In the genomic region with DNA sequence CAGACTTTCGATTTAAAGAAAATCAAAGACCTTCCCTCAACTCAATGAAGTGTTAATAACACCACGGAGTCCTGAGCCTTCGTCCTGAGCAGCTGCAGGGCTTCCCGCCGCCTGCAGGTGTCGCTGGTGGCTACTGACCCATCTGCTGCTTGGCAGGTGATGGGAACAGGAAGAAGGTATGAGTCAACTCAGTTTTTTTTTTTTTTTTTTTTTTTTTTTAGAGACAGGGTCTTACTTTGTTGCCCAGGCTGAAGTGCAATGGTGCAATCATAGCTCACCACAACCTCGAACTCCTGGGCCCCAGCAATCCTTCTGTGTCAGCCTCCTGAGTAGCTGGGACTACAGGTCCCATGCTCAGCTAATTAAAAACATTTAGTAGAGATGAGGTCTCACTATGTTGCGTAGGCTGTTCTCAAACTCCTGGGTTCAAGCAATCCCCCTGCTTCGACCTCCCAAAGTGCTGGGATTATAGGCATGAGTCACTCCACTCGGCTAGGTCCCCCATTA, we compare ENCODE assay signal across 8 cellular contexts.
A peak's percentile ranks its signal among the peaks of the same experiment; 100 is the strongest.
DNase-seq lines count a peak whose midpoint lies in the region; ATAC-seq and TF ChIP-seq lines count a peak whose summit lies in the region.

No MANE protein-coding gene starts in this region.

- H3K4me1 Mint-ChIP-seq in GM23338 = peaks cover 2% of the 10 kb centered on the region; the same call in 1 of the 3 replicates

- peak overlapping the region; percentile 40 for H2AFZ ChIP-seq in GM23338

- no peak overlapping the region for H3K27ac Mint-ChIP-seq in GM23338

- no peaks in the 10 kb centered on the region for H3K4me1 ChIP-seq in GM23338 (ENCODE audit: insufficient read depth)

- H3K27me3 Mint-ChIP-seq in GM23338 (ENCODE audit: insufficient read depth, low read depth, poor library complexity) = peaks cover 12% of the 10 kb centered on the region

- no peak overlapping the region for H3K4me3 Mint-ChIP-seq in GM23338

- no peaks in the 10 kb centered on the region for H3F3A ChIP-seq in GM23338 (replicated peaks; ENCODE audit: low read depth)

- no peaks in the 10 kb centered on the region for H3K36me3 ChIP-seq in GM23338 (ENCODE audit: insufficient read depth)

- ATAC-seq in GM23338 = peak; percentile 95

- no peaks in the 10 kb centered on the region for H3K9me3 Mint-ChIP-seq in GM23338

- no peaks in the 10 kb centered on the region for H3K36me3 Mint-ChIP-seq in GM23338 (ENCODE audit: low read depth)

- H3K4me2 ChIP-seq in GM23338 = no peak overlapping the region

- H3K27me3 ChIP-seq in GM23338 (ENCODE audit: insufficient read depth) = no peaks in the 10 kb centered on the region

- H3K4me3 ChIP-seq in GM23338 (no peak overlapping the region), LNCaP clone FGC (ENCODE audit: low read depth, low read length) (no peak overlapping the region), choroid plexus epithelial cell (ENCODE audit: low read depth, low read length) (no peak overlapping the region)

- no peaks in the 10 kb centered on the region for H3K9me2 ChIP-seq in GM23338 (ENCODE audit: insufficient read depth)

- no peaks in the 10 kb centered on the region for H4K20me1 ChIP-seq in GM23338 (replicated peaks; ENCODE audit: insufficient read depth)

- no peak overlapping the region for H3K27ac ChIP-seq in GM23338 (ENCODE audit: low read depth)

- TF ChIP-seq CTCF in GM12874 (IDR thresholded peaks at IDR 0.05; ENCODE audit: insufficient read depth, low read depth, low read length) = peak; percentile 92
- peak; percentile 85 to 92 for TF ChIP-seq CTCF in GM23338 (conservative IDR thresholded peaks at IDR 0.05; ENCODE audit: low read depth in 2 of 2)
- TF ChIP-seq CTCF in LNCaP clone FGC (IDR thresholded peaks at IDR 0.05; ENCODE audit: control insufficient read depth, extremely low read depth, insufficient read depth) = peak; percentile 49
- TF ChIP-seq CTCF in choroid plexus epithelial cell (conservative IDR thresholded peaks at IDR 0.05; ENCODE audit: low read depth, low read length) = peak; percentile 89

- H3K79me2 ChIP-seq in GM23338 (replicated peaks; ENCODE audit: insufficient read depth) = no peaks in the 10 kb centered on the region

- peak; percentile 71 for DNase-seq in GM23338 (ENCODE audit: low spot score)
- no peak for DNase-seq in LNCaP clone FGC (ENCODE audit: low read depth)
- peak; percentile 77 for DNase-seq in activated CD4-positive, CD25-positive, alpha-beta regulatory T cell treated with anti-CD3 and anti-CD28 coated beads, Interleukin-2, amount 50 U/mL, for 72 hours
- DNase-seq in choroid plexus epithelial cell (ENCODE audit: low read depth) = peak; percentile 73
- peak; percentile 58 for DNase-seq in medulla oblongata (ENCODE audit: extremely low spot score)
- peak; percentile 9 to 54 for DNase-seq in stimulated activated CD8-positive, alpha-beta memory T cell treated with anti-CD3 and anti-CD28 coated beads, Interleukin-4, amount 100 ng/mL, for 1 hour (ENCODE audit: low read depth in 2 of 2, low spot score in 1 of 2)
- DNase-seq in dedifferentiated amniotic fluid mesenchymal stem cell (ENCODE audit: extremely low spot score) = no peak

TF ChIP-seq in GM23338, 12 proteins besides CTCF, POLR2A, EP300 and RAD21:
- TF ChIP-seq CREB1 (CRISPR knock-in tag; IDR thresholded peaks at IDR 0.05; ENCODE audit: low read depth) = no peak

Comparison
In these comparisons a context has a peak if more than half of its experiments do, and no peak if none do; other contexts are left out.
1. DNase-seq: peak in GM23338 (single experiment), activated CD4-positive, CD25-positive, alpha-beta regulatory T cell treated with anti-CD3 and anti-CD28 coated beads, Interleukin-2, amount 50 U/mL, for 72 hours (single experiment), choroid plexus epithelial cell (single experiment), medulla oblongata (single experiment) and stimulated activated CD8-positive, alpha-beta memory T cell treated with anti-CD3 and anti-CD28 coated beads, Interleukin-4, amount 100 ng/mL, for 1 hour (2 of 2); none in LNCaP clone FGC (single experiment) and dedifferentiated amniotic fluid mesenchymal stem cell (single experiment).
2. Peak in every context shown above with its lines, with median percentiles within 50 percentile points of each other: CTCF ChIP-seq.